Comparison of ENCODE assay signal across 19 cellular contexts in genomic region chr3:64681827-64682226, GRCh38. TPM values are rescaled to one million over a fixed set of nuclear protein-coding genes. Genes with fewer than 3 reads are reported as not detected.
DNase-seq lines count a peak whose midpoint lies in the region; FAIRE-seq and TF ChIP-seq lines count a peak whose summit lies in the region.
"Had no signal": no experiment of that assay in that cellular context is flagged by ENCODE, and none has a peak within 500 bp of the region (broad histone marks: within the 10 kb centered on the region; RNA-seq: fewer than 3 reads in every experiment).

No MANE protein-coding gene starts in this region.

- peaks cover 5% of the 10 kb centered on the region for H3K27me3 Mint-ChIP-seq in neural progenitor cell (ENCODE audit: insufficient read depth, low read depth)

- H3K27ac Mint-ChIP-seq in neural progenitor cell: no peak overlapping the region
- H3K27ac Mint-ChIP-seq: CD4-positive, CD25-positive, alpha-beta regulatory T cell; CD8-positive, alpha-beta memory T cell had no signal

- no peak for TF ChIP-seq CTCF in H1 (IDR thresholded peaks at IDR 0.05; ENCODE audit: control extremely low read depth in 1 of 3, insufficient read depth in 1 of 3, low read depth in 1 of 3, low read length in 3 of 3)
- no peak for TF ChIP-seq CTCF in neural progenitor cell (IDR thresholded peaks at IDR 0.05)

- peak overlapping the region in 1 of 4 experiments; percentile 18; a peak in 1 of 8 replicates for H3K4me3 ChIP-seq in H1 (ENCODE audit: extremely low read depth in 1 of 4, insufficient read depth in 2 of 4, low read depth in 3 of 4, low read length in 4 of 4)
- peak overlapping the region; percentile 6 for H3K4me3 ChIP-seq in iPS-18a (ENCODE audit: low read length)
- no peak overlapping the region for H3K4me3 ChIP-seq in neural progenitor cell
- H3K4me3 ChIP-seq: GM23248 had no signal

- H3K14ac ChIP-seq in H1 (ENCODE audit: insufficient read length): no peak overlapping the region

- DNase-seq in NCI-H524 treated with DMSO at 0.1 percent for 48 hours (lab: John Stamatoyannopoulos, UW): peak; percentile 65
- DNase-seq in H1 (ENCODE audit: low read depth in 1 of 2, low spot score in 2 of 2): no peak
- DNase-seq in neural progenitor cell (ENCODE audit: low spot score): no peak
- no peak for DNase-seq in DMS53 treated with DMSO at 0.1 percent for 48 hours (lab: John Stamatoyannopoulos, UW; ENCODE audit: unreplicated experiment)
- no peak for DNase-seq in occipital lobe (lab: John Stamatoyannopoulos, UW)
- no peak for DNase-seq in T-helper 1 cell
- DNase-seq: BE2C; C1 segment of cervical spinal cord; CD4-positive, CD25-positive, alpha-beta regulatory T cell; CD8-positive, alpha-beta memory T cell; COR-L47; DMS 273 treated with DMSO at 0.1 percent for 48 hours; DMS53; GM23248; H7 had no signal

- H2BK20ac ChIP-seq in H1 (ENCODE audit: low read length): no peak overlapping the region

- H4K20me1 ChIP-seq in H1 (replicated peaks in 1 of 2; ENCODE audit: control insufficient read depth in 1 of 2, insufficient read depth in 2 of 2, low read length in 2 of 2): peaks cover 2% of the 10 kb centered on the region in 2 experiments
- peaks cover 21% of the 10 kb centered on the region for H4K20me1 ChIP-seq in neural progenitor cell (ENCODE audit: low read depth)

- no peak overlapping the region for H3K9ac ChIP-seq in H1 (replicated peaks in 1 of 4; ENCODE audit: extremely low read depth in 1 of 4, low read depth in 3 of 4, low read length in 3 of 4)
- no peak overlapping the region for H3K9ac ChIP-seq in iPS-18a (ENCODE audit: low read length)
- no peak overlapping the region for H3K9ac ChIP-seq in neural progenitor cell
- H3K9ac ChIP-seq: GM23248 had no signal

- CTCF ChIA-PET in H1 (lab: Charles Lee; ENCODE audit: partially characterized antibody): interaction anchor here (0.6 to 3.3 kb wide), 11 partner anchors 8 to 488 kb away, joined by 3 to 13 read pairs (median 3); no protein-coding TSS in a partner anchor

- H3K4me3 Mint-ChIP-seq in neural progenitor cell: no peak overlapping the region
- H3K4me3 Mint-ChIP-seq: CD4-positive, CD25-positive, alpha-beta regulatory T cell; CD8-positive, alpha-beta memory T cell had no signal

- no peak overlapping the region for H2BK5ac ChIP-seq in H1 (ENCODE audit: low read depth, low read length)

- H3K4me1 ChIP-seq in H1 (replicated peaks in 1 of 4; ENCODE audit: control insufficient read depth in 3 of 4, insufficient read depth in 4 of 4, low read length in 3 of 4) (peaks cover 15 to 42% (median 32%) of the 10 kb centered on the region in 4 experiments), iPS-18a (ENCODE audit: control insufficient read depth, low read depth, low read length) (peaks cover 55% of the 10 kb centered on the region), neural progenitor cell (peaks cover 24% of the 10 kb centered on the region)

- FAIRE-seq in H1 (lab: Jason Lieb, UNC): peak; percentile 90
- FAIRE-seq: G401.6, GM12891 had no signal

- no peaks in the 10 kb centered on the region for H3K9me3 Mint-ChIP-seq in neural progenitor cell

- POLR2A ChIA-PET in H1 (lab: Charles Lee; ENCODE audit: partially characterized antibody): interaction anchor here (1.4 kb wide), 1 partner anchor 12 kb away, joined by 5 read pairs; no protein-coding TSS in a partner anchor

- H3K36me3 Mint-ChIP-seq in neural progenitor cell: peaks cover 29% of the 10 kb centered on the region
- H3K36me3 Mint-ChIP-seq: CD4-positive, CD25-positive, alpha-beta regulatory T cell had no signal

- H2AFZ ChIP-seq in H1 (ENCODE audit: low read length): no peak overlapping the region
- H2AFZ ChIP-seq in neural progenitor cell (replicated peaks): no peak overlapping the region
- H2AFZ ChIP-seq: GM23248 had no signal

- no peaks in the 10 kb centered on the region for H3K79me1 ChIP-seq in H1 (ENCODE audit: low read depth, low read length)

- H4K5ac ChIP-seq in H1 (ENCODE audit: insufficient read length, low read depth, low read length): no peak overlapping the region

- H3F3A ChIP-seq in neural progenitor cell (ENCODE audit: low read depth): peaks cover 33% of the 10 kb centered on the region

- H3K4ac ChIP-seq in H1 (replicated peaks; ENCODE audit: insufficient read length, low read depth, low read length): no peak overlapping the region

- H3K79me2 ChIP-seq in H1 (ENCODE audit: control insufficient read depth in 1 of 2, insufficient read depth in 2 of 2, low read length in 2 of 2) (no peaks in the 10 kb centered on the region), neural progenitor cell (ENCODE audit: low read depth) (peaks cover 14% of the 10 kb centered on the region)

- H2BK120ac ChIP-seq in H1 (replicated peaks; ENCODE audit: low read depth, low read length): no peak overlapping the region

- no peak overlapping the region for H2AK5ac ChIP-seq in H1 (ENCODE audit: low read depth, low read length)

- peaks cover 42% of the 10 kb centered on the region for H3K4me1 Mint-ChIP-seq in neural progenitor cell

- no peak overlapping the region for H2BK12ac ChIP-seq in H1 (ENCODE audit: low read depth, low read length)

- no peak overlapping the region for H3K23ac ChIP-seq in H1 (ENCODE audit: insufficient read length)

- no peak overlapping the region for H2BK15ac ChIP-seq in H1 (ENCODE audit: low read length)

- H3K56ac ChIP-seq in H1 (replicated peaks; ENCODE audit: insufficient read length, low read depth, low read length): no peak overlapping the region

- 4% methylated on average over 3 of the region's 3 CpGs; no CpG with 5 or more reads in 1 of the 2 experiments for WGBS in H1 (ENCODE audit: extremely low coverage in 1 of 2, insufficient coverage in 1 of 2, insufficient read length in 1 of 2, insufficient replicate concordance in 2 of 2, low coverage in 1 of 2, low lambda C conversion rate in 2 of 2, missing lambda C conversion rate in 1 of 2), 2 experiments

- TF ChIP-seq POLR2A in H1 (IDR thresholded peaks at IDR 0.05; ENCODE audit: control extremely low read depth in 1 of 2, low read depth in 2 of 2, low read length in 2 of 2): no peak

- peaks cover 18% of the 10 kb centered on the region; the same call in 1 of the 2 replicates for H3K23me2 ChIP-seq in H1 (ENCODE audit: low read depth, low read length)

- no peak; a peak in 1 of 3 replicates for TF ChIP-seq EP300 in H1 (IDR thresholded peaks at IDR 0.05; ENCODE audit: borderline replicate concordance in 1 of 2, low read depth in 2 of 2, low read length in 2 of 2)

- no peak for TF ChIP-seq RAD21 in H1 (IDR thresholded peaks at IDR 0.05 in 1 of 2, conservative IDR thresholded peaks at IDR 0.05 in 1 of 2; ENCODE audit: low read depth in 2 of 2, low read length in 2 of 2)

- no peak overlapping the region for H4K91ac ChIP-seq in H1 (replicated peaks; ENCODE audit: insufficient read length, low read length)

- no peak overlapping the region for H3K18ac ChIP-seq in H1 (ENCODE audit: extremely low read depth, low read length)

- H4K8ac ChIP-seq in H1 (ENCODE audit: extremely low read depth, insufficient read depth, low read length): no peak overlapping the region

- H3K9me3 ChIP-seq in H1 (ENCODE audit: insufficient read depth in 2 of 2, low read depth in 1 of 2, low read length in 1 of 2) (no peaks in the 10 kb centered on the region), iPS-18a (ENCODE audit: control insufficient read depth, low read depth, low read length) (no peaks in the 10 kb centered on the region), neural progenitor cell (ENCODE audit: low read depth) (no peaks in the 10 kb centered on the region)
- H3K9me3 ChIP-seq: BE2C had no signal

- no peaks in the 10 kb centered on the region for H3K36me3 ChIP-seq in H1 (ENCODE audit: control insufficient read depth in 2 of 4, insufficient read depth in 4 of 4, low read length in 3 of 4)
- H3K36me3 ChIP-seq in iPS-18a (ENCODE audit: control insufficient read depth, low read depth, low read length): no peaks in the 10 kb centered on the region
- H3K36me3 ChIP-seq in neural progenitor cell: no peaks in the 10 kb centered on the region

- H3K27me3 ChIP-seq in H1 (replicated peaks in 1 of 4; ENCODE audit: control insufficient read depth in 3 of 4, extremely low read depth in 1 of 4, insufficient read depth in 3 of 4, low read length in 3 of 4) (peaks cover 39 to 72% (median 62%) of the 10 kb centered on the region in 4 experiments), iPS-18a (ENCODE audit: control insufficient read depth, insufficient read depth, low read length) (peaks cover 94% of the 10 kb centered on the region), neural progenitor cell (peaks cover 38% of the 10 kb centered on the region)
- H3K27me3 ChIP-seq: BE2C had no signal

- H3K4me2 ChIP-seq in H1 (ENCODE audit: insufficient read depth in 1 of 2, low read depth in 2 of 2, low read length in 2 of 2) (peak overlapping the region; percentile 18 to 52; a peak in 3 of 4 replicates), neural progenitor cell (peak overlapping the region; percentile 30)

- H3K27ac ChIP-seq in H1 (ENCODE audit: low read depth, low read length) (no peak overlapping the region), iPS-18a (ENCODE audit: low read length) (no peak overlapping the region), neural progenitor cell (no peak overlapping the region)
- H3K27ac ChIP-seq: GM23248, HL-60 had no signal

TF ChIP-seq in H1, 55 proteins besides CTCF, POLR2A, EP300 and RAD21 (continues in another document):
- no peak for TF ChIP-seq KDM1A (IDR thresholded peaks at IDR 0.05; ENCODE audit: borderline replicate concordance, low read length)
- TF ChIP-seq SP1 (IDR thresholded peaks at IDR 0.05; ENCODE audit: low read depth, low read length): no peak
- TF ChIP-seq CBX8 (IDR thresholded peaks at IDR 0.05; ENCODE audit: borderline replicate concordance, low read depth, low read length): no peak
- TF ChIP-seq ATF3 (IDR thresholded peaks at IDR 0.05; ENCODE audit: insufficient read depth, low read depth, low read length): no peak
- no peak for TF ChIP-seq CTBP2 (IDR thresholded peaks at IDR 0.05; ENCODE audit: borderline replicate concordance, insufficient read depth, insufficient read length, low read length)
- TF ChIP-seq YY1 (IDR thresholded peaks at IDR 0.05; ENCODE audit: low read depth, low read length): no peak

RNA-seq across cellular contexts. Expression of gene ADAMTS9, which starts 6.0 kb away (rescaled TPM):
- 0.36 and 0.41 TPM in 2 replicates for total RNA-seq in H1 (2021; fragmentation: NEBNext Ultra II Directional; extraction: Animal tissue kit (Norgen Biotek cat#: 25700))
- polyA plus RNA-seq in H1 (2011; rRNA removed): 0.13 and 0.20 TPM in 2 replicates
- polyA plus RNA-seq in H1 (2011; cell fraction: cytosol; rRNA removed): 0.27 TPM
- 0.41 TPM for polyA plus RNA-seq in H1 (2011; cell fraction: nucleus; rRNA removed)
- 0.32 to 0.50 TPM (median 0.38 TPM) in 4 replicates for polyA plus RNA-seq in H1 (2012, experiment 1 of 2)
- 0.28 TPM for polyA plus RNA-seq in H1 (2012, experiment 2 of 2)
- polyA plus RNA-seq in H1 (2013, experiment 1 of 2): 0.36 TPM
- polyA plus RNA-seq in H1 (2013, experiment 2 of 2): 0.29 TPM
- 1.1 and 1.2 TPM in 2 replicates for polyA minus RNA-seq in H1 (2011; rRNA and poly(A)+ RNA removed)
- polyA minus RNA-seq in H1 (2011; cell fraction: cytosol; rRNA and poly(A)+ RNA removed): 1.0 TPM
- 1.9 TPM for polyA minus RNA-seq in H1 (2011; cell fraction: nucleus; rRNA and poly(A)+ RNA removed)
- total RNA-seq in neural progenitor cell (ENCODE audit: low replicate concordance) (32.1 and 47.7 TPM in 2 replicates), occipital lobe (17.3 TPM)
- total RNA-seq: CD8-positive, alpha-beta memory T cell had no signal
- polyA plus RNA-seq: CD4-positive, CD25-positive, alpha-beta regulatory T cell; CD8-positive, alpha-beta memory T cell had no signal

Comparison
In these comparisons a context has a peak if more than half of its experiments do, and no peak if none do; other contexts are left out.
1. RNA of gene ADAMTS9, which starts 6.0 kb away (total RNA-seq): 32.1 to 47.7 TPM in neural progenitor cell and 17.3 TPM in occipital lobe (single experiment); 0.36 to 0.41 TPM in H1; every median in the first group is over 10 times any median in the second.